Comparison of ENCODE assay signal across 22 cellular contexts in genomic region chr22:49292909-49293308, GRCh38.
"Had no signal": no experiment of that assay in that cellular context is flagged by ENCODE, and none has a peak within 500 bp of the region (broad histone marks: within the 10 kb centered on the region; RNA-seq: fewer than 3 reads in every experiment).

No MANE protein-coding gene starts in this region.

- H3K4me3 ChIP-seq: psoas muscle, stomach, tibial nerve, vagina had no signal

- H3K9me3 ChIP-seq: psoas muscle, vagina had no signal

- DNase-seq: activated B cell treated with CpG ODN at 0.5 μM for 24 hours; activated CD4-positive, alpha-beta T cell treated with anti-CD3 and anti-CD28 coated beads for 4 hours; activated CD4-positive, alpha-beta T cell treated with anti-CD3 and anti-CD28 coated beads, Interleukin-2, amount 50 U/mL, for 4 hours; activated gamma-delta T cell treated with Interleukin-2 at 50 U/mL for 16 hours; activated naive CD4-positive, alpha-beta T cell treated with anti-CD3 and anti-CD28 coated beads, Interleukin-2, amount 50 U/mL, for 16 hours; activated T-cell treated with anti-CD3 and anti-CD28 coated beads, Interleukin-2, amount 50 U/mL, for 1 hour; amygdala; central memory CD4-positive, alpha-beta T cell; dermis blood vessel endothelial cell; effector CD8-positive, alpha-beta T cell; mammary epithelial cell; naive thymus-derived CD4-positive, alpha-beta T cell; psoas muscle; stimulated activated CD4-positive, alpha-beta T cell treated with anti-CD3 and anti-CD28 coated beads, Interleukin-15, amount 100 ng/mL, for 24 hours; stimulated activated CD4-positive, alpha-beta T cell treated with anti-CD3 and anti-CD28 coated beads, Interleukin-2, amount 100 ng/mL, for 24 hours; stimulated activated naive B cell treated with anti-CD40 and anti-IgM and Interleukin-4, amounts not matched to agents 10 μg/mL and 1 μg/mL and 100 μg/mL, for 72 hours; stomach; T-cell had no signal

- H3K36me3 ChIP-seq: stomach, tibial nerve, vagina had no signal

- H3K4me1 ChIP-seq: parathyroid adenoma, psoas muscle, stomach, tibial nerve, vagina had no signal

- H3K27me3 ChIP-seq: tibial nerve, vagina had no signal

- ATAC-seq: naive thymus-derived CD4-positive, alpha-beta T cell; psoas muscle; stimulated activated naive B cell treated with anti-CD40 and anti-IgM and Interleukin-4, amounts not matched to agents 10 μg/mL and 1 μg/mL and 100 μg/mL, for 72 hours; T-cell had no signal

- H3K27ac ChIP-seq: epithelial cell of prostate, parathyroid adenoma, psoas muscle, stomach, tibial nerve, vagina had no signal
